ENCODE assay signal across 1 cellular context in the genomic region with DNA sequence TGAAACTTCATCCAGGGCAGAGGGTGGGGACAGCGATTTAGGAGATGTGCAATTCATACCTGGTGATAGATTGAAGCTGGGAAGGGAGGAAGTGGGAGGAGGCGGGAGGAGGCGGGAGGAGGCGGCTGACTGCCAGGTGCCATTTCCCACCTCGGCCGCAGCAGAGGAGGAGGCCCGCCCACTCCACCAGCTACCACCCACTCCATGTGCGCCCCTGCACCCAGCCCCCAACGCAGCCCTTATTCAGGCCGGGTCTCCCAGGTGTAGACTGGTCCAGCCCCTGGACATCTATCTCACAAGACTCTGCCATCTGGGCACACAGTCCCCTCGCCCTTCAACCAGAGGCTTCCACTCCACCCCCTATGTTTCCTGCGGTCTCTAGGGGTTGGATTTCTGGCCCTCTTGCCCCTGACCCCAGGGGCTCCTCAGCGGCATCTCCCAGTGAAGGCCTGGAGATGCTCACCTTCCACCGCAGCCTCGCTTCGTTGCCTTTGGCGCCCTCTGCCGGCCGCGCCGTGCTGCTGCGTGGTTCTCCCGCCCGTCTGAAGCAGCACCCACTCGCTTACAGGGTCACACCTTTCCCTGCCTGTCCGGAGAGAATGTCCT.
A peak's percentile ranks its signal among the peaks of the same experiment; 100 is the strongest.
TF ChIP-seq lines count a peak whose summit lies in the region.

No MANE protein-coding gene starts in this region.

TF ChIP-seq in HepG2, 621 proteins besides CTCF, POLR2A, EP300 and RAD21 (continued from another document and continues in another):
- TF ChIP-seq, protein P1, sequence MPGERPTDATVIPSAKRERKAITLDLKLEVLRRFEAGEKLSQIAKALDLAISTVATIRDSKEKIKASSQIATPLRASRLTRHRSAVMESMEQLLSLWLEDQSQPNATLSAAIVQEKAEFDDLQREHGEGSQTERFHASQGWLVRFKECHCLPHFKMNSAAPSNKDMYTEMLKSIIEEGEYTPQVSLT (CRISPR knock-in tag; IDR thresholded peaks at IDR 0.05; ENCODE audit: borderline replicate concordance, low read depth), result no peak
- no peak for TF ChIP-seq NCOR1 (IDR thresholded peaks at IDR 0.05; ENCODE audit: borderline replicate concordance, low read length)
- TF ChIP-seq BCL6 (CRISPR knock-in tag; IDR thresholded peaks at IDR 0.05), result 0 out of 2 replicates have a peak, but pooled peaks have one; percentile 21
- TF ChIP-seq PHF21A (CRISPR knock-in tag; IDR thresholded peaks at IDR 0.05), result no peak
- no peak for TF ChIP-seq SYNCRIP (IDR thresholded peaks at IDR 0.05; ENCODE audit: insufficient read depth, low read depth, low read length)
- no peak for TF ChIP-seq ZBTB7B (CRISPR knock-in tag; IDR thresholded peaks at IDR 0.05)
- no peak for TF ChIP-seq HNRNPUL1 (IDR thresholded peaks at IDR 0.05; ENCODE audit: low read depth, low read length)
- TF ChIP-seq, protein P2, sequence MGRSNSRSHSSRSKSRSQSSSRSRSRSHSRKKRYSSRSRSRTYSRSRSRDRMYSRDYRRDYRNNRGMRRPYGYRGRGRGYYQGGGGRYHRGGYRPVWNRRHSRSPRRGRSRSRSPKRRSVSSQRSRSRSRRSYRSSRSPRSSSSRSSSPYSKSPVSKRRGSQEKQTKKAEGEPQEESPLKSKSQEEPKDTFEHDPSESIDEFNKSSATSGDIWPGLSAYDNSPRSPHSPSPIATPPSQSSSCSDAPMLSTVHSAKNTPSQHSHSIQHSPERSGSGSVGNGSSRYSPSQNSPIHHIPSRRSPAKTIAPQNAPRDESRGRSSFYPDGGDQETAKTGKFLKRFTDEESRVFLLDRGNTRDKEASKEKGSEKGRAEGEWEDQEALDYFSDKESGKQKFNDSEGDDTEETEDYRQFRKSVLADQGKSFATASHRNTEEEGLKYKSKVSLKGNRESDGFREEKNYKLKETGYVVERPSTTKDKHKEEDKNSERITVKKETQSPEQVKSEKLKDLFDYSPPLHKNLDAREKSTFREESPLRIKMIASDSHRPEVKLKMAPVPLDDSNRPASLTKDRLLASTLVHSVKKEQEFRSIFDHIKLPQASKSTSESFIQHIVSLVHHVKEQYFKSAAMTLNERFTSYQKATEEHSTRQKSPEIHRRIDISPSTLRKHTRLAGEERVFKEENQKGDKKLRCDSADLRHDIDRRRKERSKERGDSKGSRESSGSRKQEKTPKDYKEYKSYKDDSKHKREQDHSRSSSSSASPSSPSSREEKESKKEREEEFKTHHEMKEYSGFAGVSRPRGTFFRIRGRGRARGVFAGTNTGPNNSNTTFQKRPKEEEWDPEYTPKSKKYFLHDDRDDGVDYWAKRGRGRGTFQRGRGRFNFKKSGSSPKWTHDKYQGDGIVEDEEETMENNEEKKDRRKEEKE (IDR thresholded peaks at IDR 0.05), result no peak
- peak; percentile 27; the same call in 1 of the 2 replicates for TF ChIP-seq FOXK1 (CRISPR knock-in tag; IDR thresholded peaks at IDR 0.05; ENCODE audit: borderline replicate concordance, low read depth)
- TF ChIP-seq CSRNP2 (CRISPR knock-in tag; conservative IDR thresholded peaks at IDR 0.05; ENCODE audit: low read depth), result no peak
- no peak for TF ChIP-seq MED8 (CRISPR knock-in tag; IDR thresholded peaks at IDR 0.05; ENCODE audit: insufficient replicate concordance)
- no peak for TF ChIP-seq FUBP1 (CRISPR knock-in tag; IDR thresholded peaks at IDR 0.05; ENCODE audit: borderline replicate concordance)
- TF ChIP-seq NR2F2 (IDR thresholded peaks at IDR 0.05; ENCODE audit: borderline replicate concordance, low read depth), result no peak
- TF ChIP-seq HDAC6 (IDR thresholded peaks at IDR 0.05; ENCODE audit: low read depth, low read length), result no peak
- no peak for TF ChIP-seq ZNF354B (CRISPR knock-in tag; IDR thresholded peaks at IDR 0.05)
- 0 out of 2 replicates have a peak, but pooled peaks have one; percentile 55 for TF ChIP-seq KLF13 (CRISPR knock-in tag; IDR thresholded peaks at IDR 0.05)
- no peak for TF ChIP-seq ZNF382 (CRISPR knock-in tag; IDR thresholded peaks at IDR 0.05; ENCODE audit: borderline replicate concordance)
- TF ChIP-seq ATF7 (IDR thresholded peaks at IDR 0.05), result no peak
- TF ChIP-seq ATF7 (CRISPR knock-in tag; IDR thresholded peaks at IDR 0.05), result no peak
- no peak for TF ChIP-seq TRIM22 (IDR thresholded peaks at IDR 0.05)
- TF ChIP-seq ZNF782 (CRISPR knock-in tag; IDR thresholded peaks at IDR 0.05; ENCODE audit: borderline replicate concordance), result no peak
- TF ChIP-seq, protein P3, sequence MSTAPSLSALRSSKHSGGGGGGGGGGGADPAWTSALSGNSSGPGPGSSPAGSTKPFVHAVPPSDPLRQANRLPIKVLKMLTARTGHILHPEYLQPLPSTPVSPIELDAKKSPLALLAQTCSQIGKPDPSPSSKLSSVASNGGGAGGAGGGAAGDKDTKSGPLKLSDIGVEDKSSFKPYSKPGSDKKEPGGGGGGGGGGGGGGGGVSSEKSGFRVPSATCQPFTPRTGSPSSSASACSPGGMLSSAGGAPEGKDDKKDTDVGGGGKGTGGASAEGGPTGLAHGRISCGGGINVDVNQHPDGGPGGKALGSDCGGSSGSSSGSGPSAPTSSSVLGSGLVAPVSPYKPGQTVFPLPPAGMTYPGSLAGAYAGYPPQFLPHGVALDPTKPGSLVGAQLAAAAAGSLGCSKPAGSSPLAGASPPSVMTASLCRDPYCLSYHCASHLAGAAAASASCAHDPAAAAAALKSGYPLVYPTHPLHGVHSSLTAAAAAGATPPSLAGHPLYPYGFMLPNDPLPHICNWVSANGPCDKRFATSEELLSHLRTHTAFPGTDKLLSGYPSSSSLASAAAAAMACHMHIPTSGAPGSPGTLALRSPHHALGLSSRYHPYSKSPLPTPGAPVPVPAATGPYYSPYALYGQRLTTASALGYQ (CRISPR knock-in tag; IDR thresholded peaks at IDR 0.05), result no peak
- TF ChIP-seq ZBTB14 (CRISPR knock-in tag; IDR thresholded peaks at IDR 0.05), result no peak
- TF ChIP-seq FLYWCH1 (CRISPR knock-in tag; IDR thresholded peaks at IDR 0.05), result no peak
- TF ChIP-seq RXRA (CRISPR knock-in tag; IDR thresholded peaks at IDR 0.05), result peak; percentile 46; the same call in 1 of the 2 replicates
- TF ChIP-seq ZNF33A (CRISPR knock-in tag; IDR thresholded peaks at IDR 0.05; ENCODE audit: borderline replicate concordance), result no peak
- TF ChIP-seq PRMT3 (CRISPR knock-in tag; IDR thresholded peaks at IDR 0.05; ENCODE audit: borderline replicate concordance, low read depth), result no peak
- no peak for TF ChIP-seq CREM (IDR thresholded peaks at IDR 0.05)
- no peak for TF ChIP-seq CREM (CRISPR knock-in tag; IDR thresholded peaks at IDR 0.05)
- TF ChIP-seq PHB2 (IDR thresholded peaks at IDR 0.05; ENCODE audit: partially characterized antibody), result no peak
- peak; percentile 57; the same call in 1 of the 2 replicates for TF ChIP-seq SMC3 (IDR thresholded peaks at IDR 0.05; ENCODE audit: low read length)
- no peak for TF ChIP-seq PRDM10 (CRISPR knock-in tag; IDR thresholded peaks at IDR 0.05; ENCODE audit: low read depth)
- TF ChIP-seq ZNF44 (CRISPR knock-in tag; IDR thresholded peaks at IDR 0.05), result no peak
- TF ChIP-seq, protein P4, sequence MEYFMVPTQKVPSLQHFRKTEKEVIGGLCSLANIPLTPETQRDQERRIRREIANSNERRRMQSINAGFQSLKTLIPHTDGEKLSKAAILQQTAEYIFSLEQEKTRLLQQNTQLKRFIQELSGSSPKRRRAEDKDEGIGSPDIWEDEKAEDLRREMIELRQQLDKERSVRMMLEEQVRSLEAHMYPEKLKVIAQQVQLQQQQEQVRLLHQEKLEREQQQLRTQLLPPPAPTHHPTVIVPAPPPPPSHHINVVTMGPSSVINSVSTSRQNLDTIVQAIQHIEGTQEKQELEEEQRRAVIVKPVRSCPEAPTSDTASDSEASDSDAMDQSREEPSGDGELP (IDR thresholded peaks at IDR 0.05; ENCODE audit: borderline replicate concordance, low read depth), result no peak; the same call in 1 of the 2 replicates
